In the genomic region with DNA sequence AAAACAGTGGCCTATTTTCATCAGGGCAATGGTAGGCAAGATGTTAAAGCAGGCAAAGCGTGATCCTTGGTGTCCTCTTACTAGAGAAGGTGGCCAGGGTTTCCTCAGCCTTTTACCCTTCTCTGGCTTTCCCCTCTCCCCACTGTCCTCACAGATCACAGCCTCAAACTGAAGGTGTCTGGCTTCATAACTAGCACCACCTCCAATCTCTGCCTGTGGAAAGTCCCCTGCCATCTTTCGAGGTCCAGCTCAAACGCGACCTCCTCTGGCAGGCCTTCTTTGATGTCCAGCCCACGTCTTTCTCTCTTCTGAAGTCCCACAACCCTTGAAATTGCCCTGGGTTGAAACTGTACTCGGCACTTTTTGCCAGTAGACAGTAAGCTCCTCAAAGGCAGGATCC, we compare ENCODE assay signal across 27 cellular contexts. TPM values are rescaled to one million over a fixed set of nuclear protein-coding genes. Genes with fewer than 3 reads are reported as not detected.
"Had no signal": no experiment of that assay in that cellular context is flagged by ENCODE, and none has a peak within 500 bp of the region (broad histone marks: within the 10 kb centered on the region; RNA-seq: fewer than 3 reads in every experiment).

No MANE protein-coding gene starts in this region.

- DNase-seq: activated CD4-positive, alpha-beta T cell treated with anti-CD3 and anti-CD28 coated beads for 48 hours; activated CD4-positive, alpha-beta T cell treated with anti-CD3 and anti-CD28 coated beads, Interleukin-2, amount 50 U/mL, for 4 hours; activated CD4-positive, CD25-positive, alpha-beta regulatory T cell treated with anti-CD3 and anti-CD28 coated beads, Interleukin-2, amount 50 U/mL, for 72 hours; activated CD8-positive, alpha-beta T cell treated with anti-CD3 and anti-CD28 coated beads, Interleukin-2, amount 10 ng/mL, durations not matched to agents 7 days and 5 days; activated effector memory CD4-positive, alpha-beta T cell treated with anti-CD3 and anti-CD28 coated beads, Interleukin-2, amount 50 U/mL, for 16 hours; activated naive CD4-positive, alpha-beta T cell treated with Interleukin-2 at 50 U/mL for 16 hours; activated naive CD8-positive, alpha-beta T cell treated with anti-CD3 and anti-CD28 coated beads for 36 hours; activated T-cell treated with anti-CD3 and anti-CD28 coated beads, Interleukin-2, amount 50 U/mL, for 24 hours; brain microvascular endothelial cell; MG63; MV-4-11; NCI-H1092 treated with DMSO at 0.1 percent for 48 hours; NCI-H1417 treated with DMSO at 0.1 percent for 48 hours; NCI-H1694; NCI-H2029; NCI-H510A treated with DMSO at 0.1 percent for 48 hours; NCI-H69; NK-92 treated with Interleukin-12 subunit alpha and Interleukin-12 subunit beta, amount 100 ng/mL, for 24 hours; PC-3; SHP77; SW 1271 had no signal

- H3K27ac ChIP-seq: brain microvascular endothelial cell, cardiac muscle cell, SJSA1 had no signal

- H3K9me3 Mint-ChIP-seq: activated naive CD8-positive, alpha-beta T cell treated with anti-CD3 and anti-CD28 coated beads for 36 hours; activated T-cell treated with anti-CD3 and anti-CD28 coated beads, Interleukin-2, amount 50 U/mL, for 24 hours; T-helper 2 cell treated with Interferon-gamma antibody and Interleukin-4, amounts not matched to agents 5 μg/mL and 100 μg/mL, for 36 hours; WTC11 had no signal

- H3K36me3 Mint-ChIP-seq: activated naive CD8-positive, alpha-beta T cell treated with anti-CD3 and anti-CD28 coated beads for 36 hours; WTC11 had no signal

- H3K4me1 Mint-ChIP-seq: activated naive CD8-positive, alpha-beta T cell treated with anti-CD3 and anti-CD28 coated beads for 36 hours had no signal

- ATAC-seq: activated CD8-positive, alpha-beta T cell treated with anti-CD3 and anti-CD28 coated beads, Interleukin-2, amount 10 ng/mL, durations not matched to agents 7 days and 5 days; PC-3; SK-N-SH treated with all-trans-retinoic acid at 6 μM for 48 hours; WTC11 had no signal

- H3K4me3 Mint-ChIP-seq: activated CD8-positive, alpha-beta T cell treated with anti-CD3 and anti-CD28 coated beads, Interleukin-2, amount 10 ng/mL, durations not matched to agents 7 days and 5 days; activated naive CD8-positive, alpha-beta T cell treated with anti-CD3 and anti-CD28 coated beads for 36 hours; activated T-cell treated with anti-CD3 and anti-CD28 coated beads, Interleukin-2, amount 50 U/mL, for 24 hours; T-helper 2 cell treated with Interferon-gamma antibody and Interleukin-4, amounts not matched to agents 5 μg/mL and 100 μg/mL, for 36 hours; WTC11 had no signal

- H3K27ac Mint-ChIP-seq: activated CD8-positive, alpha-beta T cell treated with anti-CD3 and anti-CD28 coated beads, Interleukin-2, amount 10 ng/mL, durations not matched to agents 7 days and 5 days; activated naive CD8-positive, alpha-beta T cell treated with anti-CD3 and anti-CD28 coated beads for 36 hours; activated T-cell treated with anti-CD3 and anti-CD28 coated beads, Interleukin-2, amount 50 U/mL, for 24 hours; T-helper 2 cell treated with Interferon-gamma antibody and Interleukin-4, amounts not matched to agents 5 μg/mL and 100 μg/mL, for 36 hours; WTC11 had no signal

- H3K4me3 ChIP-seq: cardiac muscle cell, MG63, SJSA1 had no signal

RNA-seq across cellular contexts. Expression of a gene that starts 35.9 kb away (rescaled TPM):
- total RNA-seq: activated CD8-positive, alpha-beta T cell treated with anti-CD3 and anti-CD28 coated beads, Interleukin-2, amount 10 ng/mL, durations not matched to agents 7 days and 5 days; activated naive CD8-positive, alpha-beta T cell treated with anti-CD3 and anti-CD28 coated beads for 36 hours; PC-3; SJSA1; WTC11 had no signal

RNA-seq across cellular contexts. Expression of a gene that starts 39.0 kb away (rescaled TPM):
- total RNA-seq: activated CD8-positive, alpha-beta T cell treated with anti-CD3 and anti-CD28 coated beads, Interleukin-2, amount 10 ng/mL, durations not matched to agents 7 days and 5 days; activated naive CD8-positive, alpha-beta T cell treated with anti-CD3 and anti-CD28 coated beads for 36 hours; T-helper 1 cell treated with Interleukin-12 subunit alpha and Interleukin-12 subunit beta and Interleukin-4 antibody, amounts not matched to agents 30 ng/mL and 1 ng/mL, for 36 hours had no signal
